Comparison of ENCODE assay signal across 1 cellular context in the genomic region with DNA sequence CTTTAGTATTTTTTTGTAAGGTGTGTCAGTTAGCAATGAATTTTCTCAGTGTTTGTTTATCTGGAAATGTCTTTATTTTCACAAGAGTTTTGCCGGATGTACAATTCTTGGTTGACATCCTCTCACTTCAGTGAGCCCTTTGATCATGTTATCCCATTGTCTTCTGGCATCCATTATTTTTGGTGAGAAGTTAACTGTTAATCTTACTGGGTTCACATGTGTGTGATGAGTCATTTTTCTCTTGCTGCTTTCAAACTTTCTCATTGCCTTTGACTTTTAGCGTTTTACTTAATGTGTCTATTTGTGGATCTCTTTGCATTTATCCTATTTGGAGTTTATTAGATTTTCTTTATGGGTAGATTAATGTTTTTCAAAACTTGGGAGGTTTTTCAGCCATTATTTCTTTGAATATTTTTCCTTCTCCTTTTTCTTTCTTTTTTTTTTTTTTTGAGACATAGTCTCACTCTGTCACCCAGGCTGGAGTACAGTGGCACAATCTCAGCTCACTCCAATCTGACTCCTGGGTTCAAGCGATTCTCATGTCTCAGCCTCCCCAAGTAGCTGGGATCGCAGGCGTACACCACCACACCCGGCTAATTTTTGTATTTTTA.
TF ChIP-seq lines count a peak whose summit lies in the region.

No MANE protein-coding gene starts in this region.

TF ChIP-seq in K562, 482 proteins besides CTCF, POLR2A, EP300 and RAD21 (continued from another document and continues in another):
- TF ChIP-seq, protein P1, sequence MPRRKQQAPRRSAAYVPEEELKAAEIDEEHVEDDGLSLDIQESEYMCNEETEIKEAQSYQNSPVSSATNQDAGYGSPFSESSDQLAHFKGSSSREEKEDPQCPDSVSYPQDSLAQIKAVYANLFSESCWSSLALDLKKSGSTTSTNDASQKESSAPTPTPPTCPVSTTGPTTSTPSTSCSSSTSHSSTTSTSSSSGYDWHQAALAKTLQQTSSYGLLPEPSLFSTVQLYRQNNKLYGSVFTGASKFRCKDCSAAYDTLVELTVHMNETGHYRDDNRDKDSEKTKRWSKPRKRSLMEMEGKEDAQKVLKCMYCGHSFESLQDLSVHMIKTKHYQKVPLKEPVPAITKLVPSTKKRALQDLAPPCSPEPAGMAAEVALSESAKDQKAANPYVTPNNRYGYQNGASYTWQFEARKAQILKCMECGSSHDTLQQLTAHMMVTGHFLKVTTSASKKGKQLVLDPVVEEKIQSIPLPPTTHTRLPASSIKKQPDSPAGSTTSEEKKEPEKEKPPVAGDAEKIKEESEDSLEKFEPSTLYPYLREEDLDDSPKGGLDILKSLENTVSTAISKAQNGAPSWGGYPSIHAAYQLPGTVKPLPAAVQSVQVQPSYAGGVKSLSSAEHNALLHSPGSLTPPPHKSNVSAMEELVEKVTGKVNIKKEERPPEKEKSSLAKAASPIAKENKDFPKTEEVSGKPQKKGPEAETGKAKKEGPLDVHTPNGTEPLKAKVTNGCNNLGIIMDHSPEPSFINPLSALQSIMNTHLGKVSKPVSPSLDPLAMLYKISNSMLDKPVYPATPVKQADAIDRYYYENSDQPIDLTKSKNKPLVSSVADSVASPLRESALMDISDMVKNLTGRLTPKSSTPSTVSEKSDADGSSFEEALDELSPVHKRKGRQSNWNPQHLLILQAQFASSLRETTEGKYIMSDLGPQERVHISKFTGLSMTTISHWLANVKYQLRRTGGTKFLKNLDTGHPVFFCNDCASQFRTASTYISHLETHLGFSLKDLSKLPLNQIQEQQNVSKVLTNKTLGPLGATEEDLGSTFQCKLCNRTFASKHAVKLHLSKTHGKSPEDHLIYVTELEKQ (CRISPR knock-in tag; IDR thresholded peaks at IDR 0.05): no peak
- TF ChIP-seq CTBP1 (IDR thresholded peaks at IDR 0.05; ENCODE audit: borderline replicate concordance): no peak
- no peak for TF ChIP-seq SAFB2 (IDR thresholded peaks at IDR 0.05; ENCODE audit: borderline replicate concordance, low read depth, low read length, severe bottlenecking)
- TF ChIP-seq, protein P2, sequence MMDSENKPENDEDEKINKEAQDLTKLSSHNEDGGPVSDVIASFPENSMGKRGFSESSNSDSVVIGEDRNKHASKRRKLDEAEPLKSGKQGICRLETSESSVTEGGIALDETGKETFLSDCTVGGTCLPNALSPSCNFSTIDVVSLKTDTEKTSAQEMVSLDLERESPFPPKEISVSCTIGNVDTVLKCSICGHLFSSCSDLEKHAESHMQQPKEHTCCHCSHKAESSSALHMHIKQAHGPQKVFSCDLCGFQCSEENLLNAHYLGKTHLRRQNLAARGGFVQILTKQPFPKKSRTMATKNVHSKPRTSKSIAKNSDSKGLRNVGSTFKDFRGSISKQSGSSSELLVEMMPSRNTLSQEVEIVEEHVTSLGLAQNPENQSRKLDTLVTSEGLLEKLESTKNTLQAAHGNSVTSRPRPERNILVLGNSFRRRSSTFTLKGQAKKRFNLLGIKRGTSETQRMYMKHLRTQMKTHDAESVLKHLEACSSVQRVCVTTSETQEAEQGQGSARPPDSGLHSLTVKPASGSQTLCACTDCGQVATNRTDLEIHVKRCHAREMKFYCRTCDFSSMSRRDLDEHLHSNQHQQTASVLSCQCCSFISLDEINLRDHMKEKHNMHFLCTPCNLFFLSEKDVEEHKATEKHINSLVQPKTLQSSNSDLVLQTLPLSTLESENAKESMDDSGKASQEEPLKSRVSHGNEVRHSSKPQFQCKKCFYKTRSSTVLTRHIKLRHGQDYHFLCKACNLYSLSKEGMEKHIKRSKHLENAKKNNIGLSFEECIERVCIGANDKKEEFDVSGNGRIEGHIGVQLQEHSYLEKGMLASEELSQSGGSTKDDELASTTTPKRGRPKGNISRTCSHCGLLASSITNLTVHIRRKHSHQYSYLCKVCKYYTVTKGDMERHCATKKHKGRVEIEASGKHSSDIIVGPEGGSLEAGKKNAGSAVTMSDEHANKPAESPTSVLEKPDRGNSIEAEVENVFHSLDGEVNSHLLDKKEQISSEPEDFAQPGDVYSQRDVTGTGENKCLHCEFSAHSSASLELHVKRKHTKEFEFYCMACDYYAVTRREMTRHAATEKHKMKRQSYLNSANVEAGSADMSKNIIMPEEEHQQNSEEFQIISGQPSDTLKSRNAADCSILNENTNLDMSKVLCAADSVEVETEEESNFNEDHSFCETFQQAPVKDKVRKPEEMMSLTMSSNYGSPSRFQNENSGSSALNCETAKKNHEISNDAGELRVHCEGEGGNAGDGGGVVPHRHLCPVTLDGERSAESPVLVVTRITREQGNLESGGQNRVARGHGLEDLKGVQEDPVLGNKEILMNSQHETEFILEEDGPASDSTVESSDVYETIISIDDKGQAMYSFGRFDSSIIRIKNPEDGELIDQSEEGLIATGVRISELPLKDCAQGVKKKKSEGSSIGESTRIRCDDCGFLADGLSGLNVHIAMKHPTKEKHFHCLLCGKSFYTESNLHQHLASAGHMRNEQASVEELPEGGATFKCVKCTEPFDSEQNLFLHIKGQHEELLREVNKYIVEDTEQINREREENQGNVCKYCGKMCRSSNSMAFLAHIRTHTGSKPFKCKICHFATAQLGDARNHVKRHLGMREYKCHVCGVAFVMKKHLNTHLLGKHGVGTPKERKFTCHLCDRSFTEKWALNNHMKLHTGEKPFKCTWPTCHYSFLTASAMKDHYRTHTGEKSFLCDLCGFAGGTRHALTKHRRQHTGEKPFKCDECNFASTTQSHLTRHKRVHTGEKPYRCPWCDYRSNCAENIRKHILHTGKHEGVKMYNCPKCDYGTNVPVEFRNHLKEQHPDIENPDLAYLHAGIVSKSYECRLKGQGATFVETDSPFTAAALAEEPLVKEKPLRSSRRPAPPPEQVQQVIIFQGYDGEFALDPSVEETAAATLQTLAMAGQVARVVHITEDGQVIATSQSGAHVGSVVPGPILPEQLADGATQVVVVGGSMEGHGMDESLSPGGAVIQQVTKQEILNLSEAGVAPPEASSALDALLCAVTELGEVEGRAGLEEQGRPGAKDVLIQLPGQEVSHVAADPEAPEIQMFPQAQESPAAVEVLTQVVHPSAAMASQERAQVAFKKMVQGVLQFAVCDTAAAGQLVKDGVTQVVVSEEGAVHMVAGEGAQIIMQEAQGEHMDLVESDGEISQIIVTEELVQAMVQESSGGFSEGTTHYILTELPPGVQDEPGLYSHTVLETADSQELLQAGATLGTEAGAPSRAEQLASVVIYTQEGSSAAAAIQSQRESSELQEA (IDR thresholded peaks at IDR 0.05; ENCODE audit: low read depth): no peak
- no peak for TF ChIP-seq BACH1 (tag; IDR thresholded peaks at IDR 0.05)
- no peak for TF ChIP-seq ZZZ3 (IDR thresholded peaks at IDR 0.05)
- no peak for TF ChIP-seq ZNF586 (CRISPR knock-in tag; conservative IDR thresholded peaks at IDR 0.05)
- no peak for TF ChIP-seq RNF2 (IDR thresholded peaks at IDR 0.05)
- TF ChIP-seq MYC (IDR thresholded peaks at IDR 0.05; ENCODE audit: low read depth, low read length): peak; percentile 48; the same call in 1 of the 2 replicates
- no peak for TF ChIP-seq MYC (CRISPR knock-in tag; IDR thresholded peaks at IDR 0.05; ENCODE audit: borderline replicate concordance, low read depth)
- TF ChIP-seq, protein P3, sequence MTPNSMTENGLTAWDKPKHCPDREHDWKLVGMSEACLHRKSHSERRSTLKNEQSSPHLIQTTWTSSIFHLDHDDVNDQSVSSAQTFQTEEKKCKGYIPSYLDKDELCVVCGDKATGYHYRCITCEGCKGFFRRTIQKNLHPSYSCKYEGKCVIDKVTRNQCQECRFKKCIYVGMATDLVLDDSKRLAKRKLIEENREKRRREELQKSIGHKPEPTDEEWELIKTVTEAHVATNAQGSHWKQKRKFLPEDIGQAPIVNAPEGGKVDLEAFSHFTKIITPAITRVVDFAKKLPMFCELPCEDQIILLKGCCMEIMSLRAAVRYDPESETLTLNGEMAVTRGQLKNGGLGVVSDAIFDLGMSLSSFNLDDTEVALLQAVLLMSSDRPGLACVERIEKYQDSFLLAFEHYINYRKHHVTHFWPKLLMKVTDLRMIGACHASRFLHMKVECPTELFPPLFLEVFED (CRISPR knock-in tag; conservative IDR thresholded peaks at IDR 0.05): no peak
- TF ChIP-seq, protein P4, sequence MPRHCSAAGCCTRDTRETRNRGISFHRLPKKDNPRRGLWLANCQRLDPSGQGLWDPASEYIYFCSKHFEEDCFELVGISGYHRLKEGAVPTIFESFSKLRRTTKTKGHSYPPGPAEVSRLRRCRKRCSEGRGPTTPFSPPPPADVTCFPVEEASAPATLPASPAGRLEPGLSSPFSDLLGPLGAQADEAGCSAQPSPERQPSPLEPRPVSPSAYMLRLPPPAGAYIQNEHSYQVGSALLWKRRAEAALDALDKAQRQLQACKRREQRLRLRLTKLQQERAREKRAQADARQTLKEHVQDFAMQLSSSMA (CRISPR knock-in tag; IDR thresholded peaks at IDR 0.05): no peak
- TF ChIP-seq SAFB (IDR thresholded peaks at IDR 0.05; ENCODE audit: borderline replicate concordance, low read depth, low read length): no peak
- no peak for TF ChIP-seq RBM34 (IDR thresholded peaks at IDR 0.05; ENCODE audit: borderline replicate concordance, insufficient read depth, low read length)
- TF ChIP-seq, protein P5, sequence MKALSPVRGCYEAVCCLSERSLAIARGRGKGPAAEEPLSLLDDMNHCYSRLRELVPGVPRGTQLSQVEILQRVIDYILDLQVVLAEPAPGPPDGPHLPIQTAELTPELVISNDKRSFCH (CRISPR knock-in tag; IDR thresholded peaks at IDR 0.05): no peak
- TF ChIP-seq, protein P5 (tag; IDR thresholded peaks at IDR 0.05): no peak
- no peak for TF ChIP-seq YBX1 (IDR thresholded peaks at IDR 0.05)
- TF ChIP-seq NFRKB (IDR thresholded peaks at IDR 0.05; ENCODE audit: low read depth): no peak
- no peak for TF ChIP-seq RBFOX2 (IDR thresholded peaks at IDR 0.05; ENCODE audit: low read depth, low read length)
- TF ChIP-seq, protein P6, sequence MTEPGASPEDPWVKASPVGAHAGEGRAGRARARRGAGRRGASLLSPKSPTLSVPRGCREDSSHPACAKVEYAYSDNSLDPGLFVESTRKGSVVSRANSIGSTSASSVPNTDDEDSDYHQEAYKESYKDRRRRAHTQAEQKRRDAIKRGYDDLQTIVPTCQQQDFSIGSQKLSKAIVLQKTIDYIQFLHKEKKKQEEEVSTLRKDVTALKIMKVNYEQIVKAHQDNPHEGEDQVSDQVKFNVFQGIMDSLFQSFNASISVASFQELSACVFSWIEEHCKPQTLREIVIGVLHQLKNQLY (CRISPR knock-in tag; conservative IDR thresholded peaks at IDR 0.05): no peak
- no peak for TF ChIP-seq CBFB (CRISPR knock-in tag; IDR thresholded peaks at IDR 0.05)
- TF ChIP-seq CCAR2 (IDR thresholded peaks at IDR 0.05; ENCODE audit: low read depth, low read length): no peak
- TF ChIP-seq SMARCB1 (IDR thresholded peaks at IDR 0.05; ENCODE audit: insufficient read length, low read depth): no peak
- TF ChIP-seq, protein P7, sequence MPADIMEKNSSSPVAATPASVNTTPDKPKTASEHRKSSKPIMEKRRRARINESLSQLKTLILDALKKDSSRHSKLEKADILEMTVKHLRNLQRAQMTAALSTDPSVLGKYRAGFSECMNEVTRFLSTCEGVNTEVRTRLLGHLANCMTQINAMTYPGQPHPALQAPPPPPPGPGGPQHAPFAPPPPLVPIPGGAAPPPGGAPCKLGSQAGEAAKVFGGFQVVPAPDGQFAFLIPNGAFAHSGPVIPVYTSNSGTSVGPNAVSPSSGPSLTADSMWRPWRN (IDR thresholded peaks at IDR 0.05; ENCODE audit: low read depth): no peak
- TF ChIP-seq, protein P8, sequence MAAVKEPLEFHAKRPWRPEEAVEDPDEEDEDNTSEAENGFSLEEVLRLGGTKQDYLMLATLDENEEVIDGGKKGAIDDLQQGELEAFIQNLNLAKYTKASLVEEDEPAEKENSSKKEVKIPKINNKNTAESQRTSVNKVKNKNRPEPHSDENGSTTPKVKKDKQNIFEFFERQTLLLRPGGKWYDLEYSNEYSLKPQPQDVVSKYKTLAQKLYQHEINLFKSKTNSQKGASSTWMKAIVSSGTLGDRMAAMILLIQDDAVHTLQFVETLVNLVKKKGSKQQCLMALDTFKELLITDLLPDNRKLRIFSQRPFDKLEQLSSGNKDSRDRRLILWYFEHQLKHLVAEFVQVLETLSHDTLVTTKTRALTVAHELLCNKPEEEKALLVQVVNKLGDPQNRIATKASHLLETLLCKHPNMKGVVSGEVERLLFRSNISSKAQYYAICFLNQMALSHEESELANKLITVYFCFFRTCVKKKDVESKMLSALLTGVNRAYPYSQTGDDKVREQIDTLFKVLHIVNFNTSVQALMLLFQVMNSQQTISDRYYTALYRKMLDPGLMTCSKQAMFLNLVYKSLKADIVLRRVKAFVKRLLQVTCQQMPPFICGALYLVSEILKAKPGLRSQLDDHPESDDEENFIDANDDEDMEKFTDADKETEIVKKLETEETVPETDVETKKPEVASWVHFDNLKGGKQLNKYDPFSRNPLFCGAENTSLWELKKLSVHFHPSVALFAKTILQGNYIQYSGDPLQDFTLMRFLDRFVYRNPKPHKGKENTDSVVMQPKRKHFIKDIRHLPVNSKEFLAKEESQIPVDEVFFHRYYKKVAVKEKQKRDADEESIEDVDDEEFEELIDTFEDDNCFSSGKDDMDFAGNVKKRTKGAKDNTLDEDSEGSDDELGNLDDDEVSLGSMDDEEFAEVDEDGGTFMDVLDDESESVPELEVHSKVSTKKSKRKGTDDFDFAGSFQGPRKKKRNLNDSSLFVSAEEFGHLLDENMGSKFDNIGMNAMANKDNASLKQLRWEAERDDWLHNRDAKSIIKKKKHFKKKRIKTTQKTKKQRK (IDR thresholded peaks at IDR 0.05; ENCODE audit: borderline replicate concordance, low read depth, low read length): no peak
- TF ChIP-seq NFE2 (IDR thresholded peaks at IDR 0.05; ENCODE audit: low read depth): peak; percentile 76
- no peak for TF ChIP-seq PPARD (CRISPR knock-in tag; IDR thresholded peaks at IDR 0.05)
- TF ChIP-seq, protein P9, sequence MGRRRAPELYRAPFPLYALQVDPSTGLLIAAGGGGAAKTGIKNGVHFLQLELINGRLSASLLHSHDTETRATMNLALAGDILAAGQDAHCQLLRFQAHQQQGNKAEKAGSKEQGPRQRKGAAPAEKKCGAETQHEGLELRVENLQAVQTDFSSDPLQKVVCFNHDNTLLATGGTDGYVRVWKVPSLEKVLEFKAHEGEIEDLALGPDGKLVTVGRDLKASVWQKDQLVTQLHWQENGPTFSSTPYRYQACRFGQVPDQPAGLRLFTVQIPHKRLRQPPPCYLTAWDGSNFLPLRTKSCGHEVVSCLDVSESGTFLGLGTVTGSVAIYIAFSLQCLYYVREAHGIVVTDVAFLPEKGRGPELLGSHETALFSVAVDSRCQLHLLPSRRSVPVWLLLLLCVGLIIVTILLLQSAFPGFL (CRISPR knock-in tag; IDR thresholded peaks at IDR 0.05): no peak
- TF ChIP-seq SPI1 (IDR thresholded peaks at IDR 0.05; ENCODE audit: borderline replicate concordance, low read depth, low read length): no peak
- TF ChIP-seq ZNF589 (CRISPR knock-in tag; IDR thresholded peaks at IDR 0.05; ENCODE audit: low read depth): no peak
- TF ChIP-seq PHF20 (IDR thresholded peaks at IDR 0.05; ENCODE audit: partially characterized antibody): no peak
- TF ChIP-seq ZBTB7A (IDR thresholded peaks at IDR 0.05; ENCODE audit: borderline replicate concordance, control insufficient read depth, low read depth, low read length): no peak
- no peak for TF ChIP-seq SRSF9 (IDR thresholded peaks at IDR 0.05; ENCODE audit: borderline replicate concordance, low read depth, low read length)
- no peak for TF ChIP-seq NFYB (IDR thresholded peaks at IDR 0.05; ENCODE audit: extremely low read depth, insufficient read length)
- no peak for TF ChIP-seq ZFP30 (CRISPR knock-in tag; IDR thresholded peaks at IDR 0.05; ENCODE audit: borderline replicate concordance)
- TF ChIP-seq PRPF4 (IDR thresholded peaks at IDR 0.05; ENCODE audit: insufficient read depth, low read depth, low read length, poor library complexity, severe bottlenecking): no peak
- 0 out of 2 replicates have a peak, but pooled peaks have one; percentile 17 for TF ChIP-seq MEF2D (tag; conservative IDR thresholded peaks at IDR 0.05; ENCODE audit: low read depth)
- no peak for TF ChIP-seq HDAC2 (IDR thresholded peaks at IDR 0.05)
- TF ChIP-seq SRSF1 (IDR thresholded peaks at IDR 0.05; ENCODE audit: low read depth, low read length): no peak
- TF ChIP-seq TAL1 (IDR thresholded peaks at IDR 0.05): no peak
